In genomic region chr6:93789532-93789931, GRCh38 we compare ENCODE assay signal across 23 cellular contexts.
DNase-seq lines count a peak whose midpoint lies in the region; ATAC-seq and TF ChIP-seq lines count a peak whose summit lies in the region.
"Had no signal": no experiment of that assay in that cellular context is flagged by ENCODE, and none has a peak within 500 bp of the region (broad histone marks: within the 10 kb centered on the region; RNA-seq: fewer than 3 reads in every experiment).

No MANE protein-coding gene starts in this region.

- no peak for TF ChIP-seq POLR2A in Peyer's patch (IDR thresholded peaks at IDR 0.05)

- H3K4me1 ChIP-seq in left ventricle myocardium inferior, result peaks cover 15% of the 10 kb centered on the region
- peaks cover 5% of the 10 kb centered on the region for H3K4me1 ChIP-seq in mesenchymal stem cell (ENCODE audit: control insufficient read depth, insufficient read depth, low read depth, low read length)
- H3K4me1 ChIP-seq in Peyer's patch, result no peaks in the 10 kb centered on the region
- H3K4me1 ChIP-seq: SJSA1 had no signal

- H3K9me3 ChIP-seq in left ventricle myocardium inferior (replicated peaks) (no peaks in the 10 kb centered on the region), mesenchymal stem cell (ENCODE audit: control insufficient read depth, low read length) (no peaks in the 10 kb centered on the region), Peyer's patch (no peaks in the 10 kb centered on the region)
- H3K9me3 ChIP-seq: SJSA1 had no signal

- no peak overlapping the region for H3K4me2 ChIP-seq in mesenchymal stem cell (ENCODE audit: low read length, poor library complexity, severe bottlenecking)

- H3K36me3 ChIP-seq in left ventricle myocardium inferior (no peaks in the 10 kb centered on the region), mesenchymal stem cell (ENCODE audit: control insufficient read depth in 1 of 2, insufficient read depth in 2 of 2, low read depth in 1 of 2, low read length in 2 of 2) (no peaks in the 10 kb centered on the region), Peyer's patch (no peaks in the 10 kb centered on the region)
- H3K36me3 ChIP-seq: SJSA1 had no signal

- H2BK12ac ChIP-seq in mesenchymal stem cell (ENCODE audit: low read length in 2 of 2), result no peak overlapping the region

- H2BK5ac ChIP-seq in mesenchymal stem cell (ENCODE audit: low read depth, low read length, poor library complexity, severe bottlenecking), result no peak overlapping the region

- H3K79me1 ChIP-seq in mesenchymal stem cell (replicated peaks; ENCODE audit: low read length, poor library complexity, severe bottlenecking), result no peaks in the 10 kb centered on the region

- no peak for DNase-seq in Right ventricle myocardium superior
- no peak for DNase-seq in left ventricle myocardium inferior
- no peak for DNase-seq in chondrocyte (ENCODE audit: low spot score)
- no peak for DNase-seq in mesenchymal stem cell
- no peak for DNase-seq in Peyer's patch
- no peak for DNase-seq in NAMALWA (ENCODE audit: low spot score)
- no peak for DNase-seq in NCI-H2196 treated with DMSO at 0.1 percent for 48 hours (lab: John Stamatoyannopoulos, UW; ENCODE audit: unreplicated experiment)
- DNase-seq: 8988T; AML-193; C1 segment of cervical spinal cord; CD8-positive, alpha-beta T cell; DND-41; Karpas-422; NCI-H1694 treated with DMSO at 0.1 percent for 48 hours; NCI-H2081 treated with DMSO at 0.1 percent for 48 hours; NCI-H2227 treated with DMSO at 0.1 percent for 48 hours; NCI-H510A; NCI-H774; NK-92 treated with Interleukin-12 subunit alpha and Interleukin-12 subunit beta, amount 100 ng/mL, for 24 hours had no signal

- peak overlapping the region; percentile 55 for H3K9ac ChIP-seq in mesenchymal stem cell (ENCODE audit: low read length)

- no peaks in the 10 kb centered on the region for H3K36me3 Mint-ChIP-seq in chondrocyte (ENCODE audit: low read depth)
- H3K36me3 Mint-ChIP-seq: CD8-positive, alpha-beta T cell; IgD-negative memory B cell had no signal

- H2AFZ ChIP-seq in mesenchymal stem cell (ENCODE audit: low read depth, low read length), result no peak overlapping the region

- peak overlapping the region; percentile 37 for H3K27ac Mint-ChIP-seq in chondrocyte (ENCODE audit: unreplicated experiment)
- H3K27ac Mint-ChIP-seq: CD8-positive, alpha-beta T cell; IgD-negative memory B cell had no signal

- H3K4me3 ChIP-seq in left ventricle myocardium inferior, result no peak overlapping the region
- no peak overlapping the region for H3K4me3 ChIP-seq in mesenchymal stem cell (ENCODE audit: insufficient read depth in 1 of 2, low read depth in 1 of 2, low read length in 2 of 2)
- no peak overlapping the region for H3K4me3 ChIP-seq in Peyer's patch
- H3K4me3 ChIP-seq: GM12878, SJSA1 had no signal

- intact Hi-C loops in Right ventricle myocardium superior (cut with DNase I) (no loop called here), left ventricle myocardium inferior (cut with micrococcal nuclease) (no loop called here)

- no peak overlapping the region for H4K8ac ChIP-seq in mesenchymal stem cell (ENCODE audit: low read length)

- no peak overlapping the region for H4K91ac ChIP-seq in mesenchymal stem cell (ENCODE audit: low read length)

- H3K23ac ChIP-seq in mesenchymal stem cell (ENCODE audit: low read length in 2 of 2), result no peak overlapping the region

- peak; percentile 45 for ATAC-seq in Right ventricle myocardium superior (ENCODE audit: poor library complexity)
- no peak for ATAC-seq in activated CD4-positive, CD25-positive, alpha-beta regulatory T cell treated with anti-CD3 and anti-CD28 coated beads, Interleukin-2, amount 50 U/mL, for 24 hours
- ATAC-seq: CD8-positive, alpha-beta T cell; GM12878 had no signal

- H3K14ac ChIP-seq in mesenchymal stem cell (ENCODE audit: low read length in 2 of 2), result no peak overlapping the region

- H3K4me1 Mint-ChIP-seq in chondrocyte (ENCODE audit: low read depth), result peaks cover 84% of the 10 kb centered on the region
- H3K4me1 Mint-ChIP-seq: IgD-negative memory B cell had no signal

- no peaks in the 10 kb centered on the region for H3K27me3 ChIP-seq in left ventricle myocardium inferior (ENCODE audit: low read depth)
- no peaks in the 10 kb centered on the region for H3K27me3 ChIP-seq in mesenchymal stem cell (ENCODE audit: control insufficient read depth in 1 of 2, insufficient read depth in 1 of 2, low read length in 2 of 2)
- H3K27me3 ChIP-seq in Peyer's patch, result no peaks in the 10 kb centered on the region
- H3K27me3 ChIP-seq: SJSA1 had no signal

- H2AK5ac ChIP-seq in mesenchymal stem cell (ENCODE audit: low read length, severe bottlenecking), result no peak overlapping the region

- H3K9me3 Mint-ChIP-seq in chondrocyte (ENCODE audit: low read depth), result peaks cover 3% of the 10 kb centered on the region

- H3K4me3 Mint-ChIP-seq in chondrocyte (ENCODE audit: unreplicated experiment), result no peak overlapping the region
- H3K4me3 Mint-ChIP-seq: CD8-positive, alpha-beta T cell; IgD-negative memory B cell had no signal

- H3K27ac ChIP-seq in left ventricle myocardium inferior (replicated peaks) (no peak overlapping the region), mesenchymal stem cell (ENCODE audit: low read length, poor library complexity, severe bottlenecking) (no peak overlapping the region), Peyer's patch (no peak overlapping the region)
- H3K27ac ChIP-seq: SJSA1 had no signal

- H3K18ac ChIP-seq in mesenchymal stem cell (ENCODE audit: low read depth in 1 of 2, low read length in 2 of 2), result no peak overlapping the region

- TF ChIP-seq CTCF in left ventricle myocardium inferior (IDR thresholded peaks at IDR 0.05; ENCODE audit: borderline replicate concordance) (no peak), chondrocyte (IDR thresholded peaks at IDR 0.05) (no peak), Peyer's patch (IDR thresholded peaks at IDR 0.05) (no peak)

- no peaks in the 10 kb centered on the region for H3K27me3 Mint-ChIP-seq in chondrocyte (ENCODE audit: low read depth)
- H3K27me3 Mint-ChIP-seq: IgD-negative memory B cell had no signal

- no peak overlapping the region for H3K4ac ChIP-seq in mesenchymal stem cell (ENCODE audit: low read depth in 1 of 2, low read length in 2 of 2)

- no peak overlapping the region for H2BK120ac ChIP-seq in mesenchymal stem cell (ENCODE audit: low read depth, low read length)

- WGBS in mesenchymal stem cell, result no CpG with 5 or more reads among the region's 2 CpGs

- no peak overlapping the region for H2BK15ac ChIP-seq in mesenchymal stem cell (ENCODE audit: low read depth, poor library complexity, severe bottlenecking)
